ENCODE assay signal across 1 cellular context in genomic region chr6:47083586-47084047, GRCh38.
TF ChIP-seq lines count a peak whose summit lies in the region.

No MANE protein-coding gene starts in this region.

TF ChIP-seq in HepG2, 621 proteins besides CTCF, POLR2A, EP300 and RAD21 (continued from another document and continues in another):
- TF ChIP-seq ZNF414 (CRISPR knock-in tag; IDR thresholded peaks at IDR 0.05): no peak
- TF ChIP-seq RELA (CRISPR knock-in tag; IDR thresholded peaks at IDR 0.05): no peak
- no peak for TF ChIP-seq ZNF124 (CRISPR knock-in tag; IDR thresholded peaks at IDR 0.05)
- no peak for TF ChIP-seq TBX3 (IDR thresholded peaks at IDR 0.05; ENCODE audit: borderline replicate concordance)
- TF ChIP-seq, protein P1, sequence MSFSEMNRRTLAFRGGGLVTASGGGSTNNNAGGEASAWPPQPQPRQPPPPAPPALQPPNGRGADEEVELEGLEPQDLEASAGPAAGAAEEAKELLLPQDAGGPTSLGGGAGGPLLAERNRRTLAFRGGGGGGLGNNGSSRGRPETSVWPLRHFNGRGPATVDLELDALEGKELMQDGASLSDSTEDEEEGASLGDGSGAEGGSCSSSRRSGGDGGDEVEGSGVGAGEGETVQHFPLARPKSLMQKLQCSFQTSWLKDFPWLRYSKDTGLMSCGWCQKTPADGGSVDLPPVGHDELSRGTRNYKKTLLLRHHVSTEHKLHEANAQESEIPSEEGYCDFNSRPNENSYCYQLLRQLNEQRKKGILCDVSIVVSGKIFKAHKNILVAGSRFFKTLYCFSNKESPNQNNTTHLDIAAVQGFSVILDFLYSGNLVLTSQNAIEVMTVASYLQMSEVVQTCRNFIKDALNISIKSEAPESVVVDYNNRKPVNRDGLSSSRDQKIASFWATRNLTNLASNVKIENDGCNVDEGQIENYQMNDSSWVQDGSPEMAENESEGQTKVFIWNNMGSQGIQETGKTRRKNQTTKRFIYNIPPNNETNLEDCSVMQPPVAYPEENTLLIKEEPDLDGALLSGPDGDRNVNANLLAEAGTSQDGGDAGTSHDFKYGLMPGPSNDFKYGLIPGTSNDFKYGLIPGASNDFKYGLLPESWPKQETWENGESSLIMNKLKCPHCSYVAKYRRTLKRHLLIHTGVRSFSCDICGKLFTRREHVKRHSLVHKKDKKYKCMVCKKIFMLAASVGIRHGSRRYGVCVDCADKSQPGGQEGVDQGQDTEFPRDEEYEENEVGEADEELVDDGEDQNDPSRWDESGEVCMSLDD (CRISPR knock-in tag; IDR thresholded peaks at IDR 0.05; ENCODE audit: borderline replicate concordance): no peak
- TF ChIP-seq MATR3 (CRISPR knock-in tag; IDR thresholded peaks at IDR 0.05): no peak
- TF ChIP-seq TMF1 (CRISPR knock-in tag; IDR thresholded peaks at IDR 0.05; ENCODE audit: low read depth): no peak
- TF ChIP-seq RBM22 (optimal IDR thresholded peaks at IDR 0.05; ENCODE audit: low read length): no peak
- no peak for TF ChIP-seq ONECUT2 (CRISPR knock-in tag; IDR thresholded peaks at IDR 0.05)
- no peak for TF ChIP-seq ZEB1 (IDR thresholded peaks at IDR 0.05; ENCODE audit: insufficient replicate concordance, low read depth)
- TF ChIP-seq SCMH1 (CRISPR knock-in tag; IDR thresholded peaks at IDR 0.05; ENCODE audit: borderline replicate concordance): no peak
- no peak for TF ChIP-seq MLLT10 (CRISPR knock-in tag; IDR thresholded peaks at IDR 0.05)
- TF ChIP-seq NFIC (IDR thresholded peaks at IDR 0.05; ENCODE audit: low read length): 0 out of 2 replicates have a peak, but pooled peaks have one; percentile 31
- TF ChIP-seq, protein P2, sequence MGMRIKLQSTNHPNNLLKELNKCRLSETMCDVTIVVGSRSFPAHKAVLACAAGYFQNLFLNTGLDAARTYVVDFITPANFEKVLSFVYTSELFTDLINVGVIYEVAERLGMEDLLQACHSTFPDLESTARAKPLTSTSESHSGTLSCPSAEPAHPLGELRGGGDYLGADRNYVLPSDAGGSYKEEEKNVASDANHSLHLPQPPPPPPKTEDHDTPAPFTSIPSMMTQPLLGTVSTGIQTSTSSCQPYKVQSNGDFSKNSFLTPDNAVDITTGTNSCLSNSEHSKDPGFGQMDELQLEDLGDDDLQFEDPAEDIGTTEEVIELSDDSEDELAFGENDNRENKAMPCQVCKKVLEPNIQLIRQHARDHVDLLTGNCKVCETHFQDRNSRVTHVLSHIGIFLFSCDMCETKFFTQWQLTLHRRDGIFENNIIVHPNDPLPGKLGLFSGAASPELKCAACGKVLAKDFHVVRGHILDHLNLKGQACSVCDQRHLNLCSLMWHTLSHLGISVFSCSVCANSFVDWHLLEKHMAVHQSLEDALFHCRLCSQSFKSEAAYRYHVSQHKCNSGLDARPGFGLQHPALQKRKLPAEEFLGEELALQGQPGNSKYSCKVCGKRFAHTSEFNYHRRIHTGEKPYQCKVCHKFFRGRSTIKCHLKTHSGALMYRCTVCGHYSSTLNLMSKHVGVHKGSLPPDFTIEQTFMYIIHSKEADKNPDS (CRISPR knock-in tag; IDR thresholded peaks at IDR 0.05): no peak
- TF ChIP-seq KLF9 (CRISPR knock-in tag; IDR thresholded peaks at IDR 0.05; ENCODE audit: low read depth): no peak
- no peak for TF ChIP-seq ZMYM2 (CRISPR knock-in tag; IDR thresholded peaks at IDR 0.05)
- no peak for TF ChIP-seq ZFP82 (CRISPR knock-in tag; IDR thresholded peaks at IDR 0.05; ENCODE audit: borderline replicate concordance)
- no peak for TF ChIP-seq ZNF446 (CRISPR knock-in tag; IDR thresholded peaks at IDR 0.05)
- no peak for TF ChIP-seq ZNF136 (CRISPR knock-in tag; IDR thresholded peaks at IDR 0.05; ENCODE audit: low read depth)
- TF ChIP-seq SSRP1 (CRISPR knock-in tag; IDR thresholded peaks at IDR 0.05): no peak
- no peak for TF ChIP-seq CHD2 (IDR thresholded peaks at IDR 0.05; ENCODE audit: low read depth, low read length)
- TF ChIP-seq ZKSCAN8 (CRISPR knock-in tag; IDR thresholded peaks at IDR 0.05; ENCODE audit: borderline replicate concordance): no peak
- no peak for TF ChIP-seq ZNF678 (CRISPR knock-in tag; IDR thresholded peaks at IDR 0.05)
- TF ChIP-seq, protein P3, sequence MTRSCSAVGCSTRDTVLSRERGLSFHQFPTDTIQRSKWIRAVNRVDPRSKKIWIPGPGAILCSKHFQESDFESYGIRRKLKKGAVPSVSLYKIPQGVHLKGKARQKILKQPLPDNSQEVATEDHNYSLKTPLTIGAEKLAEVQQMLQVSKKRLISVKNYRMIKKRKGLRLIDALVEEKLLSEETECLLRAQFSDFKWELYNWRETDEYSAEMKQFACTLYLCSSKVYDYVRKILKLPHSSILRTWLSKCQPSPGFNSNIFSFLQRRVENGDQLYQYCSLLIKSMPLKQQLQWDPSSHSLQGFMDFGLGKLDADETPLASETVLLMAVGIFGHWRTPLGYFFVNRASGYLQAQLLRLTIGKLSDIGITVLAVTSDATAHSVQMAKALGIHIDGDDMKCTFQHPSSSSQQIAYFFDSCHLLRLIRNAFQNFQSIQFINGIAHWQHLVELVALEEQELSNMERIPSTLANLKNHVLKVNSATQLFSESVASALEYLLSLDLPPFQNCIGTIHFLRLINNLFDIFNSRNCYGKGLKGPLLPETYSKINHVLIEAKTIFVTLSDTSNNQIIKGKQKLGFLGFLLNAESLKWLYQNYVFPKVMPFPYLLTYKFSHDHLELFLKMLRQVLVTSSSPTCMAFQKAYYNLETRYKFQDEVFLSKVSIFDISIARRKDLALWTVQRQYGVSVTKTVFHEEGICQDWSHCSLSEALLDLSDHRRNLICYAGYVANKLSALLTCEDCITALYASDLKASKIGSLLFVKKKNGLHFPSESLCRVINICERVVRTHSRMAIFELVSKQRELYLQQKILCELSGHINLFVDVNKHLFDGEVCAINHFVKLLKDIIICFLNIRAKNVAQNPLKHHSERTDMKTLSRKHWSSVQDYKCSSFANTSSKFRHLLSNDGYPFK (CRISPR knock-in tag; IDR thresholded peaks at IDR 0.05; ENCODE audit: borderline replicate concordance): no peak
- TF ChIP-seq ZNF460 (CRISPR knock-in tag; IDR thresholded peaks at IDR 0.05; ENCODE audit: borderline replicate concordance): no peak
- TF ChIP-seq, protein P4, sequence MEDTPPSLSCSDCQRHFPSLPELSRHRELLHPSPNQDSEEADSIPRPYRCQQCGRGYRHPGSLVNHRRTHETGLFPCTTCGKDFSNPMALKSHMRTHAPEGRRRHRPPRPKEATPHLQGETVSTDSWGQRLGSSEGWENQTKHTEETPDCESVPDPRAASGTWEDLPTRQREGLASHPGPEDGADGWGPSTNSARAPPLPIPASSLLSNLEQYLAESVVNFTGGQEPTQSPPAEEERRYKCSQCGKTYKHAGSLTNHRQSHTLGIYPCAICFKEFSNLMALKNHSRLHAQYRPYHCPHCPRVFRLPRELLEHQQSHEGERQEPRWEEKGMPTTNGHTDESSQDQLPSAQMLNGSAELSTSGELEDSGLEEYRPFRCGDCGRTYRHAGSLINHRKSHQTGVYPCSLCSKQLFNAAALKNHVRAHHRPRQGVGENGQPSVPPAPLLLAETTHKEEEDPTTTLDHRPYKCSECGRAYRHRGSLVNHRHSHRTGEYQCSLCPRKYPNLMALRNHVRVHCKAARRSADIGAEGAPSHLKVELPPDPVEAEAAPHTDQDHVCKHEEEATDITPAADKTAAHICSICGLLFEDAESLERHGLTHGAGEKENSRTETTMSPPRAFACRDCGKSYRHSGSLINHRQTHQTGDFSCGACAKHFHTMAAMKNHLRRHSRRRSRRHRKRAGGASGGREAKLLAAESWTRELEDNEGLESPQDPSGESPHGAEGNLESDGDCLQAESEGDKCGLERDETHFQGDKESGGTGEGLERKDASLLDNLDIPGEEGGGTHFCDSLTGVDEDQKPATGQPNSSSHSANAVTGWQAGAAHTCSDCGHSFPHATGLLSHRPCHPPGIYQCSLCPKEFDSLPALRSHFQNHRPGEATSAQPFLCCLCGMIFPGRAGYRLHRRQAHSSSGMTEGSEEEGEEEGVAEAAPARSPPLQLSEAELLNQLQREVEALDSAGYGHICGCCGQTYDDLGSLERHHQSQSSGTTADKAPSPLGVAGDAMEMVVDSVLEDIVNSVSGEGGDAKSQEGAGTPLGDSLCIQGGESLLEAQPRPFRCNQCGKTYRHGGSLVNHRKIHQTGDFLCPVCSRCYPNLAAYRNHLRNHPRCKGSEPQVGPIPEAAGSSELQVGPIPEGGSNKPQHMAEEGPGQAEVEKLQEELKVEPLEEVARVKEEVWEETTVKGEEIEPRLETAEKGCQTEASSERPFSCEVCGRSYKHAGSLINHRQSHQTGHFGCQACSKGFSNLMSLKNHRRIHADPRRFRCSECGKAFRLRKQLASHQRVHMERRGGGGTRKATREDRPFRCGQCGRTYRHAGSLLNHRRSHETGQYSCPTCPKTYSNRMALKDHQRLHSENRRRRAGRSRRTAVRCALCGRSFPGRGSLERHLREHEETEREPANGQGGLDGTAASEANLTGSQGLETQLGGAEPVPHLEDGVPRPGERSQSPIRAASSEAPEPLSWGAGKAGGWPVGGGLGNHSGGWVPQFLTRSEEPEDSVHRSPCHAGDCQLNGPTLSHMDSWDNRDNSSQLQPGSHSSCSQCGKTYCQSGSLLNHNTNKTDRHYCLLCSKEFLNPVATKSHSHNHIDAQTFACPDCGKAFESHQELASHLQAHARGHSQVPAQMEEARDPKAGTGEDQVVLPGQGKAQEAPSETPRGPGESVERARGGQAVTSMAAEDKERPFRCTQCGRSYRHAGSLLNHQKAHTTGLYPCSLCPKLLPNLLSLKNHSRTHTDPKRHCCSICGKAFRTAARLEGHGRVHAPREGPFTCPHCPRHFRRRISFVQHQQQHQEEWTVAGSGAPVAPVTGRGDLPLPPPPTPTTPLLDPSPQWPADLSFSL (CRISPR knock-in tag; IDR thresholded peaks at IDR 0.05): no peak
- no peak for TF ChIP-seq NPAS2 (CRISPR knock-in tag; IDR thresholded peaks at IDR 0.05; ENCODE audit: borderline replicate concordance)
- no peak for TF ChIP-seq NCOA1 (CRISPR knock-in tag; IDR thresholded peaks at IDR 0.05)
- TF ChIP-seq ELF1 (CRISPR knock-in tag; IDR thresholded peaks at IDR 0.05): peak; percentile 64
- no peak for TF ChIP-seq ZNF225 (CRISPR knock-in tag; IDR thresholded peaks at IDR 0.05)
- TF ChIP-seq ZNF275 (CRISPR knock-in tag; IDR thresholded peaks at IDR 0.05; ENCODE audit: borderline replicate concordance): no peak
- no peak for TF ChIP-seq ZNF83 (CRISPR knock-in tag; IDR thresholded peaks at IDR 0.05; ENCODE audit: borderline replicate concordance)
- TF ChIP-seq ZBTB7B (CRISPR knock-in tag; IDR thresholded peaks at IDR 0.05): no peak
- no peak for TF ChIP-seq ZNF441 (CRISPR knock-in tag; IDR thresholded peaks at IDR 0.05; ENCODE audit: borderline replicate concordance)
- no peak for TF ChIP-seq ZNF558 (CRISPR knock-in tag; IDR thresholded peaks at IDR 0.05; ENCODE audit: borderline replicate concordance)
- TF ChIP-seq TCF12 (IDR thresholded peaks at IDR 0.05): no peak
- TF ChIP-seq TCF12 (CRISPR knock-in tag; IDR thresholded peaks at IDR 0.05): no peak
- no peak for TF ChIP-seq ZFYVE20 (CRISPR knock-in tag; IDR thresholded peaks at IDR 0.05; ENCODE audit: borderline replicate concordance, low read depth)
- TF ChIP-seq ZNF607 (CRISPR knock-in tag; IDR thresholded peaks at IDR 0.05; ENCODE audit: borderline replicate concordance): no peak
- no peak for TF ChIP-seq FOXA1 (IDR thresholded peaks at IDR 0.05)
- peak; percentile 82 for TF ChIP-seq FOXA1 (CRISPR knock-in tag; IDR thresholded peaks at IDR 0.05)
- no peak for TF ChIP-seq ZNF770 (CRISPR knock-in tag; IDR thresholded peaks at IDR 0.05)
- TF ChIP-seq HNF4G (IDR thresholded peaks at IDR 0.05; ENCODE audit: borderline replicate concordance, low read depth, low read length): no peak
- no peak for TF ChIP-seq HNF4G (CRISPR knock-in tag; IDR thresholded peaks at IDR 0.05; ENCODE audit: borderline replicate concordance, low read depth)
- no peak for TF ChIP-seq KAT2B (IDR thresholded peaks at IDR 0.05; ENCODE audit: borderline replicate concordance, low read depth, low read length)
- TF ChIP-seq DDIT3 (CRISPR knock-in tag; IDR thresholded peaks at IDR 0.05): no peak
- no peak for TF ChIP-seq ZNF354B (CRISPR knock-in tag; IDR thresholded peaks at IDR 0.05)
- no peak for TF ChIP-seq ZNF30 (CRISPR knock-in tag; IDR thresholded peaks at IDR 0.05)
- no peak for TF ChIP-seq MAFK (conservative IDR thresholded peaks at IDR 0.05 in 1 of 2, IDR thresholded peaks at IDR 0.05 in 1 of 2; ENCODE audit: low read length in 2 of 2)
- TF ChIP-seq KLF12 (CRISPR knock-in tag; IDR thresholded peaks at IDR 0.05; ENCODE audit: borderline replicate concordance): no peak
- no peak for TF ChIP-seq ADNP (CRISPR knock-in tag; IDR thresholded peaks at IDR 0.05)
- TF ChIP-seq SP140L (CRISPR knock-in tag; IDR thresholded peaks at IDR 0.05; ENCODE audit: borderline replicate concordance): no peak
- no peak for TF ChIP-seq KDM2A (CRISPR knock-in tag; IDR thresholded peaks at IDR 0.05; ENCODE audit: borderline replicate concordance, low read depth)
- peak; percentile 70 for TF ChIP-seq ZNF317 (CRISPR knock-in tag; IDR thresholded peaks at IDR 0.05)
- peak; percentile 70 for TF ChIP-seq GATAD2A (CRISPR knock-in tag; IDR thresholded peaks at IDR 0.05)
- peak; percentile 59 for TF ChIP-seq MED1 (CRISPR knock-in tag; IDR thresholded peaks at IDR 0.05)
